2 cellular contexts compared by ENCODE assay signal in genomic region chr1:211833174-211833820, GRCh38.
TF ChIP-seq lines count a peak whose summit lies in the region.

No MANE protein-coding gene starts in this region.

TF ChIP-seq in K562, 482 proteins besides CTCF, POLR2A, EP300 and RAD21:
- TF ChIP-seq HMBOX1 (IDR thresholded peaks at IDR 0.05) (0 out of 2 replicates have a peak, but pooled peaks have one; percentile 37), ELF4 (CRISPR knock-in tag; IDR thresholded peaks at IDR 0.05) (0 out of 2 replicates have a peak, but pooled peaks have one; percentile 18), ZNF318 (IDR thresholded peaks at IDR 0.05; ENCODE audit: borderline replicate concordance in 1 of 2, low read depth in 1 of 2) (no peak)

TF ChIP-seq in HepG2, 621 proteins besides CTCF, POLR2A, EP300 and RAD21:
- TF ChIP-seq ZBTB44 (CRISPR knock-in tag; IDR thresholded peaks at IDR 0.05) (no peak), RARG (CRISPR knock-in tag; IDR thresholded peaks at IDR 0.05; ENCODE audit: low read depth) (no peak), ZNF225 (CRISPR knock-in tag; IDR thresholded peaks at IDR 0.05) (no peak), ZNF777 (CRISPR knock-in tag; IDR thresholded peaks at IDR 0.05) (no peak), HOXA3 (CRISPR knock-in tag; IDR thresholded peaks at IDR 0.05) (no peak), ZNF263 (CRISPR knock-in tag; IDR thresholded peaks at IDR 0.05) (no peak), HOXA9 (CRISPR knock-in tag; IDR thresholded peaks at IDR 0.05; ENCODE audit: borderline replicate concordance) (no peak), SALL1 (CRISPR knock-in tag; IDR thresholded peaks at IDR 0.05) (no peak), PHF21A (CRISPR knock-in tag; IDR thresholded peaks at IDR 0.05) (no peak), TRIM22 (IDR thresholded peaks at IDR 0.05) (no peak)
TF ChIP-seq in HepG2: peak in this region for 0.
